ENCODE assay signal across 9 cellular contexts in the genomic region with DNA sequence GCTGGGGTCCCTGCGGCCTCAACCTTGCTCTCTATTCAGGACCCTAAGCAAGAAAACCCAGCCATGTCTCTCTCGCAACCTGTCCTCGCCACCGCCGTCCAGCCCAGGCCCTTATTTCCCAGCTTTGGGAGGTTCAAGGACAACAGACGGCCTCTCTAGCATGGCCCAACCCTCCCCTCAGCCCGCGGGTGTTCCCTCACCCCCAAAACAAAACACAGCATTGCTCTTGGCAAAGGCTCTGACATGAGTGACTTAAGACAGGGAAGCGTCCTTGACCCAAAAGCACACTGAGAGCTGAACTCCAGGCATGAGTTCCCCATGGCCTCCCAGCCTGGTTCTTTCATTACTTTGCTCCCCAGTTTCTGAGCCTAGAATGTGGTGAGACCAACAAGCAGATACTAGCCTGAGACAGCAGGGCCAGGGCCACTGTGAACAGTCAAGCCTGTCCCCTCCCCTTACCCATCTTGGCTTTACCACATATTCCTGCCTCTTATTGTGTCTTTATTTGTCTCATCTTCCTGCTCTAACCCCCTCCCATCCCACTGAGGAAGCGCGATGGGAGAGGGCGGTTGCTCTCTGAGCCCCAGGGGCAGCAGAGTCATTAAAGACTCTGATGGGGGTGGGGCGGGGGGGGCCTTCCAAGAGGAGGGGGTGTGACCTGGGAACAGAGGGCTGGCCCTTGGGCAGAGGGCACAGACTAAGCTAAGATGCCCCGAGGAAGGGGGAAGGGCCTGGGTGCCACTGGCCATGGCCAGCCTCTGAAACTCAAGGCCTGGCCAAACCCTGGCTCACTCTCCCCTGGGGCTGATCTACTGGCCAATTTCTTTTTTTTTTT. TPM values are rescaled to one million over a fixed set of nuclear protein-coding genes. Genes with fewer than 3 reads are reported as not detected.
DNase-seq lines count a peak whose midpoint lies in the region; ATAC-seq and TF ChIP-seq lines count a peak whose summit lies in the region.
"Had no signal": no experiment of that assay in that cellular context is flagged by ENCODE, and none has a peak within 500 bp of the region (broad histone marks: within the 10 kb centered on the region; RNA-seq: fewer than 3 reads in every experiment).

No MANE protein-coding gene starts in this region.

- intact Hi-C loops in adrenal gland (cut with DNase I) = no loop called here

- H3K4me3 Mint-ChIP-seq in activated naive CD4-positive, alpha-beta T cell treated with anti-CD3 and anti-CD28 coated beads, Interleukin-2, amount 10 ng/mL, durations not matched to agents 7 days and 5 days = peak overlapping the region; percentile 74

- peak in 1 of 2 donors; percentile 24 for TF ChIP-seq POLR2A in adrenal gland (IDR thresholded peaks at IDR 0.05)

- H3K27me3 Mint-ChIP-seq in activated naive CD4-positive, alpha-beta T cell treated with anti-CD3 and anti-CD28 coated beads, Interleukin-2, amount 10 ng/mL, durations not matched to agents 7 days and 5 days = no peaks in the 10 kb centered on the region

- peaks cover 88% of the 10 kb centered on the region for H3K4me1 Mint-ChIP-seq in activated naive CD4-positive, alpha-beta T cell treated with anti-CD3 and anti-CD28 coated beads, Interleukin-2, amount 10 ng/mL, durations not matched to agents 7 days and 5 days

- H3K36me3 ChIP-seq in adrenal gland (replicated peaks in 1 of 2) = peaks cover 0 to 3% of the 10 kb centered on the region in 2 donors
- peaks cover 0 to 5% of the 10 kb centered on the region in 2 donors for H3K36me3 ChIP-seq in lung (ENCODE audit: control insufficient read depth in 2 of 2, insufficient read depth in 2 of 2, low read length in 2 of 2)
- H3K36me3 ChIP-seq in urinary bladder (ENCODE audit: insufficient read depth) = no peaks in the 10 kb centered on the region

- no peak for TF ChIP-seq CTCF in adrenal gland (IDR thresholded peaks at IDR 0.05)
- TF ChIP-seq CTCF in lung (IDR thresholded peaks at IDR 0.05; ENCODE audit: control extremely low read depth, extremely low read depth) = no peak

- H3K27me3 ChIP-seq in adrenal gland (no peaks in the 10 kb centered on the region), lung (ENCODE audit: control insufficient read depth, insufficient read depth) (no peaks in the 10 kb centered on the region)

- H3K9me3 Mint-ChIP-seq in activated naive CD4-positive, alpha-beta T cell treated with anti-CD3 and anti-CD28 coated beads, Interleukin-2, amount 10 ng/mL, durations not matched to agents 7 days and 5 days = no peaks in the 10 kb centered on the region

- 19 to 32% (median 26%) methylated on average over 11 to 14 of the region's 14 CpGs for WGBS in adrenal gland, 4 donors
- 38 to 46% methylated on average over 14 of the region's 14 CpGs for WGBS in lung, 2 donors
- 38% methylated on average over 14 of the region's 14 CpGs for WGBS in urinary bladder

- ATAC-seq in lung (ENCODE audit: insufficient read depth, low FRiP score) (no peak), HG03457 (IDR thresholded peaks at IDR 0.05; ENCODE audit: unreplicated experiment) (no peak)

- H3K4me1 ChIP-seq in adrenal gland (replicated peaks in 1 of 2) (peaks cover 54 to 61% of the 10 kb centered on the region in 2 donors), lung (ENCODE audit: control insufficient read depth in 2 of 2, insufficient read depth in 2 of 2, low read length in 2 of 2) (peaks cover 13 to 54% of the 10 kb centered on the region in 2 donors), urinary bladder (ENCODE audit: insufficient read depth) (peaks cover 2% of the 10 kb centered on the region)

- H3K4me3 ChIP-seq in adrenal gland (peak overlapping the region in 1 of 4 donors; percentile 78), lung (no peak overlapping the region), urinary bladder (ENCODE audit: low read depth, low read length) (no peak overlapping the region)

- peak overlapping the region; percentile 96 for H3K27ac Mint-ChIP-seq in activated naive CD4-positive, alpha-beta T cell treated with anti-CD3 and anti-CD28 coated beads, Interleukin-2, amount 10 ng/mL, durations not matched to agents 7 days and 5 days

- H3K27ac ChIP-seq in adrenal gland = peak overlapping the region; percentile 82 to 95 (median 94)
- peak overlapping the region; percentile 83 to 94 for H3K27ac ChIP-seq in lung (ENCODE audit: low read depth in 1 of 2, low read length in 1 of 2)
- peak overlapping the region; percentile 86 for H3K27ac ChIP-seq in urinary bladder (ENCODE audit: low read depth)

- CTCF ChIA-PET in activated naive CD4-positive, alpha-beta T cell treated with anti-CD3 and anti-CD28 coated beads, Interleukin-2, amount 10 ng/mL, durations not matched to agents 7 days and 5 days (lab: Charles Lee) = interaction anchor here (0.8 to 1.4 kb wide), 2 partner anchors 11 to 13 kb away, joined by 4 read pairs; no protein-coding TSS in a partner anchor

- no peak for DNase-seq in activated naive CD4-positive, alpha-beta T cell treated with anti-CD3 and anti-CD28 coated beads, Interleukin-2, amount 10 ng/mL, durations not matched to agents 7 days and 5 days
- DNase-seq in activated naive CD4-positive, alpha-beta T cell treated with Interleukin-2 at 50 U/mL for 16 hours = no peak
- DNase-seq in adrenal gland (peak; percentile 72 to 91 (median 87)), lung (ENCODE audit: low spot score) (no peak), NCI-H2171 treated with DMSO at 0.1 percent for 48 hours (lab: John Stamatoyannopoulos, UW) (no peak), SIG-M5 (lab: John Stamatoyannopoulos, UW) (no peak)
- DNase-seq: GF-D8 had no signal

- peaks cover 29% of the 10 kb centered on the region for H3K36me3 Mint-ChIP-seq in activated naive CD4-positive, alpha-beta T cell treated with anti-CD3 and anti-CD28 coated beads, Interleukin-2, amount 10 ng/mL, durations not matched to agents 7 days and 5 days

- no peaks in the 10 kb centered on the region for H3K9me3 ChIP-seq in adrenal gland (replicated peaks in 1 of 3)
- H3K9me3 ChIP-seq in lung (ENCODE audit: control insufficient read depth in 2 of 2, insufficient read depth in 1 of 2, low read length in 1 of 2) = no peaks in the 10 kb centered on the region

RNA-seq across cellular contexts. Expression of gene SREBF1, which starts 11.8 kb away (rescaled TPM):
- 100 to 1,000 TPM; 403 to 850 (median 667) TPM for total RNA-seq in adrenal gland
- polyA plus RNA-seq in adrenal gland = 100 to 1,000 TPM; 298 to 818 (median 483) TPM
- total RNA-seq in lung = 100 to 1,000 TPM in 1 of 2 donors, 10 to 100 TPM in 1; 84.6 to 134 TPM
- polyA plus RNA-seq in lung = 10 to 100 TPM; 68.4 to 76.8 TPM
- total RNA-seq in urinary bladder = 21.1 TPM
- 56.2 TPM for polyA plus RNA-seq in urinary bladder

Comparison
In these comparisons a context has a peak if more than half of its experiments do, and no peak if none do; other contexts are left out.
1. DNase-seq: peak in adrenal gland (7 of 7); none in activated naive CD4-positive, alpha-beta T cell treated with anti-CD3 and anti-CD28 coated beads, Interleukin-2, amount 10 ng/mL, durations not matched to agents 7 days and 5 days (single experiment), activated naive CD4-positive, alpha-beta T cell treated with Interleukin-2 at 50 U/mL for 16 hours (single experiment), lung (single experiment), NCI-H2171 treated with DMSO at 0.1 percent for 48 hours (single experiment) and SIG-M5 (single experiment).
2. Peak in every context shown above with its lines, with median percentiles within 50 percentile points of each other: H3K27ac ChIP-seq.